8 cellular contexts compared by ENCODE assay signal in genomic region chr12:132189378-132190011, GRCh38. TPM values are rescaled to one million over a fixed set of nuclear protein-coding genes. Genes with fewer than 3 reads are reported as not detected.
A peak's percentile ranks its signal among the peaks of the same experiment; 100 is the strongest.
DNase-seq lines count a peak whose midpoint lies in the region; TF ChIP-seq lines count a peak whose summit lies in the region.

No MANE protein-coding gene starts in this region.

- H3K9ac ChIP-seq in iPS-20b (ENCODE audit: low read depth, low read length) (no peak overlapping the region), skeletal muscle satellite cell (ENCODE audit: low read depth, low read length) (peak overlapping the region; percentile 64)

- H3K4me1 Mint-ChIP-seq in brain: peaks cover 20% of the 10 kb centered on the region

- H3K4me3 ChIP-seq in GM08714 (ENCODE audit: low read length) (peak overlapping the region; percentile 67; the same call in 1 of the 2 replicates), HFF-Myc (replicated peaks; ENCODE audit: low read depth, low read length) (peak overlapping the region; percentile 45), iPS-20b (ENCODE audit: low read length) (peak overlapping the region; percentile 71), skeletal muscle satellite cell (ENCODE audit: low read length) (peak overlapping the region; percentile 66)

- H3K4me3 Mint-ChIP-seq in brain: peak overlapping the region; percentile 85 to 91 (median 87)

- no peaks in the 10 kb centered on the region for H3K36me3 ChIP-seq in iPS-20b (ENCODE audit: insufficient read depth, low read depth, low read length)
- H3K36me3 ChIP-seq in skeletal muscle satellite cell (ENCODE audit: insufficient read depth, low read length): no peaks in the 10 kb centered on the region

- H3K4me1 ChIP-seq in iPS-20b (ENCODE audit: insufficient read depth, low read length) (no peaks in the 10 kb centered on the region), skeletal muscle satellite cell (ENCODE audit: control insufficient read depth, insufficient read depth, low read length) (peaks cover 10% of the 10 kb centered on the region)

- no peak overlapping the region for H3K27ac ChIP-seq in iPS-20b (ENCODE audit: low read length)

- peaks cover 2 to 24% (median 11%) of the 10 kb centered on the region in 5 experiments for H3K9me3 Mint-ChIP-seq in brain

- H3K4me2 ChIP-seq in skeletal muscle satellite cell (ENCODE audit: low read length): peak overlapping the region; percentile 98

- H3K27ac Mint-ChIP-seq in brain: peak overlapping the region in 4 of 5 experiments; percentile 53 to 87 (median 80)

- no peak for TF ChIP-seq CTCF in HFF-Myc (IDR thresholded peaks at IDR 0.05; ENCODE audit: low read depth, low read length, missing control alignments)
- TF ChIP-seq CTCF in brain (conservative IDR thresholded peaks at IDR 0.05): no peak

- DNase-seq in HFF-Myc (ENCODE audit: extremely low read depth, low read depth) (peak; percentile 10), NCI-H1105 (lab: John Stamatoyannopoulos, UW) (peak; percentile 73), UCSD-AML1 (lab: John Stamatoyannopoulos, UW; ENCODE audit: unreplicated experiment) (peak; percentile 90), NCI-H1694 (lab: John Stamatoyannopoulos, UW) (no peak)

- H3K27me3 ChIP-seq in iPS-20b (ENCODE audit: insufficient read depth, low read length): peaks cover 99% of the 10 kb centered on the region
- peaks cover 41% of the 10 kb centered on the region for H3K27me3 ChIP-seq in skeletal muscle satellite cell (ENCODE audit: control insufficient read depth, insufficient read depth, low read length)

- peaks cover 10% of the 10 kb centered on the region; the same call in 1 of the 2 replicates for H3K9me3 ChIP-seq in iPS-20b (ENCODE audit: insufficient read depth, low read depth, low read length)
- H3K9me3 ChIP-seq in skeletal muscle satellite cell (replicated peaks; ENCODE audit: low read length): peaks cover 11% of the 10 kb centered on the region

- H3K27me3 Mint-ChIP-seq in brain: peaks cover 6% of the 10 kb centered on the region

- H3K36me3 Mint-ChIP-seq in brain: no peaks in the 10 kb centered on the region

RNA-seq across cellular contexts. Expression of gene NOC4L, which starts 45.2 kb away (rescaled TPM):
- polyA plus RNA-seq in brain (ENCODE audit: insufficient read depth, low read depth, low replicate concordance): 30.6 TPM
- 21.0 and 31.0 TPM in 2 replicates for total RNA-seq in skeletal muscle satellite cell (2012; rRNA removed)

RNA-seq across cellular contexts. Expression of gene DDX51, which starts 45.4 kb away (rescaled TPM):
- 19.3 TPM for polyA plus RNA-seq in brain (ENCODE audit: insufficient read depth, low read depth, low replicate concordance)
- 9.2 and 10.4 TPM in 2 replicates for total RNA-seq in skeletal muscle satellite cell (2012; rRNA removed)
